In the genomic region with DNA sequence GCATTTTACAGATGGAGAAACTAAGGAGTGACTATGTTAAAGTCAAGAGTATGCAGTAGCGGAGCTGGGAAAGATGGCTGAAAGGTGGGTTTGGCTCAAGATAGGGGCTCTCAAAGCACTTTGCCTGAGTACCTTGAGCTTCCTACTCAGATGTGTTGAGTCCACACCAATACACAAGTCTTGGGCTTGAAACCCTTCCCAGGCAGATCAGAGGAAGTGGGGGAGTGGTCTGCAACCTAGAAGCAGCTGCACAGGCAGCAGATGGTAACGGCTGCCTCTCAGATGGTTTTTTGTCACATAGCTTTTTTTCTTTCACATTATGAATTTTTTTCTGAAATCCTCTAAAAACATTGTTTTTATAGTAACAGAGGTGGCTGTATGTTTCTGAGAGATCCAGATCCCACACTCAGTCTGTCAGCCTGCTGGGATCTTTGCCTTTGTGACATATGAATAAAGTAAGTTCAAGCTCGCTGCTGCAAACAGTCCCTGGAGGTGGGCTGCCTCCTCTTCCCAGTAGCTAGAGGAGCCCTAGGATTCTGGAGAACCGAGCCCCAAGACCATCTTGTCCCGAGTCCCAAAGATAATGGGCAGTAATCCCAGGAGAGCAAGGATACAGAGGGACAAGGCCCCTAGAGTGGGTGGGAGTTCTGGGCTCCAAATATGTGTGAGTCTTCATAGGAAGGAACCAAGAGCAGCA, we compare ENCODE assay signal across 17 cellular contexts.
DNase-seq lines count a peak whose midpoint lies in the region; ATAC-seq and TF ChIP-seq lines count a peak whose summit lies in the region.
"Had no signal": no experiment of that assay in that cellular context is flagged by ENCODE, and none has a peak within 500 bp of the region (broad histone marks: within the 10 kb centered on the region; RNA-seq: fewer than 3 reads in every experiment).

No MANE protein-coding gene starts in this region.

- ATAC-seq in GM21737 (IDR thresholded peaks at IDR 0.05; ENCODE audit: unreplicated experiment) (no peak), gastrocnemius medialis (no peak)
- ATAC-seq: PC-3 had no signal

- DNase-seq in KG1 (lab: John Stamatoyannopoulos, UW) (peak; percentile 11), NCI-H2171 treated with DMSO at 0.1 percent for 48 hours (lab: John Stamatoyannopoulos, UW) (peak; percentile 42), islet precursor cell (peak; percentile 38), glomerular visceral epithelial cell (ENCODE audit: extremely low spot score) (no peak), gastrocnemius medialis (no peak), SKM-1 (lab: John Stamatoyannopoulos, UW; ENCODE audit: unreplicated experiment) (no peak)
- DNase-seq: DMS 273 treated with DMSO at 0.1 percent for 48 hours, EL, IMR-90, NCI-H1436, NCI-H69, PC-3 had no signal

- H3K9me3 ChIP-seq in BLaER1: peaks cover 5% of the 10 kb centered on the region; the same call in 1 of the 2 replicates
- no peaks in the 10 kb centered on the region for H3K9me3 ChIP-seq in gastrocnemius medialis
- H3K9me3 ChIP-seq: HAP-1, SJSA1 had no signal

- no peaks in the 10 kb centered on the region for H3K27me3 ChIP-seq in BLaER1
- no peaks in the 10 kb centered on the region for H3K27me3 ChIP-seq in gastrocnemius medialis
- H3K27me3 ChIP-seq: SJSA1 had no signal

- H3K4me2 ChIP-seq in BLaER1: peak overlapping the region; percentile 90

- TF ChIP-seq CTCF in gastrocnemius medialis (IDR thresholded peaks at IDR 0.05 in 4 of 5, conservative IDR thresholded peaks at IDR 0.05 in 1 of 5): no peak

- no peaks in the 10 kb centered on the region for H4K20me1 ChIP-seq in BLaER1

- intact Hi-C loops in gastrocnemius medialis (cut with DNase I; ENCODE audit: low total_unique reads): no loop called here

- peak overlapping the region; percentile 74 for H3K9ac ChIP-seq in BLaER1

- no peak for TF ChIP-seq POLR2A in gastrocnemius medialis (IDR thresholded peaks at IDR 0.05)

- H3K4me1 ChIP-seq in BLaER1 (peaks cover 71% of the 10 kb centered on the region), gastrocnemius medialis (no peaks in the 10 kb centered on the region)
- H3K4me1 ChIP-seq: HAP-1, SJSA1 had no signal

- H3K36me3 ChIP-seq in BLaER1 (no peaks in the 10 kb centered on the region), gastrocnemius medialis (no peaks in the 10 kb centered on the region)
- H3K36me3 ChIP-seq: HAP-1, SJSA1 had no signal

- in situ Hi-C loops in gastrocnemius medialis (cut with MboI; ENCODE audit: low sequenced_read_pairs in 4 of 4): no loop called here

- H3K27ac ChIP-seq in BLaER1: peak overlapping the region; percentile 94
- no peak overlapping the region for H3K27ac ChIP-seq in gastrocnemius medialis
- H3K27ac ChIP-seq: C4-2B, SJSA1 had no signal

- H3K4me3 ChIP-seq in BLaER1: peak overlapping the region; percentile 6; the same call in 1 of the 2 replicates
- H3K4me3 ChIP-seq in gastrocnemius medialis: no peak overlapping the region
- H3K4me3 ChIP-seq: HAP-1, SJSA1 had no signal

Comparison
In these comparisons a context has a peak if more than half of its experiments do, and no peak if none do; other contexts are left out.
1. DNase-seq: peak in KG1 (single experiment), NCI-H2171 treated with DMSO at 0.1 percent for 48 hours (single experiment) and islet precursor cell (single experiment); none in glomerular visceral epithelial cell (single experiment), gastrocnemius medialis (0 of 2) and SKM-1 (single experiment).